Comparison of ENCODE assay signal across 17 cellular contexts in genomic region chr2:128422571-128422970, GRCh38.
DNase-seq lines count a peak whose midpoint lies in the region; ATAC-seq, FAIRE-seq and TF ChIP-seq lines count a peak whose summit lies in the region.
"Had no signal": no experiment of that assay in that cellular context is flagged by ENCODE, and none has a peak within 500 bp of the region (broad histone marks: within the 10 kb centered on the region; RNA-seq: fewer than 3 reads in every experiment).

No MANE protein-coding gene starts in this region.

- no peak for ATAC-seq in lung (ENCODE audit: insufficient read depth, low FRiP score)
- ATAC-seq: K562; left cardiac atrium; Panc1; stimulated activated naive CD8-positive, alpha-beta T cell treated with anti-CD3 and anti-CD28 coated beads, Interleukin-15, amount 100 ng/mL, for 72 hours had no signal

- H3K4me3 Mint-ChIP-seq in chondrocyte (ENCODE audit: unreplicated experiment), result peak overlapping the region; percentile 10
- no peak overlapping the region for H3K4me3 Mint-ChIP-seq in Calu3 (ENCODE audit: low read depth, unreplicated experiment)
- H3K4me3 Mint-ChIP-seq in mesothelial cell of epicardium, result no peak overlapping the region
- H3K4me3 Mint-ChIP-seq: stimulated activated naive CD8-positive, alpha-beta T cell treated with anti-CD3 and anti-CD28 coated beads, Interleukin-15, amount 100 ng/mL, for 72 hours had no signal

- H3K9me3 ChIP-seq in lung (ENCODE audit: control insufficient read depth in 2 of 2, insufficient read depth in 1 of 2, low read length in 1 of 2), result peaks cover 0 to 8% of the 10 kb centered on the region in 2 donors
- H3K9me3 ChIP-seq: esophagus squamous epithelium had no signal

- intact Hi-C loops in Calu3 (cut with micrococcal nuclease; ENCODE audit: unreplicated experiment), result no loop called here

- H3K9me3 Mint-ChIP-seq in chondrocyte (ENCODE audit: low read depth) (peaks cover 7% of the 10 kb centered on the region), Calu3 (ENCODE audit: low read depth, unreplicated experiment) (no peaks in the 10 kb centered on the region), mesothelial cell of epicardium (peaks cover 16% of the 10 kb centered on the region)
- H3K9me3 Mint-ChIP-seq: stimulated activated naive CD8-positive, alpha-beta T cell treated with anti-CD3 and anti-CD28 coated beads, Interleukin-15, amount 100 ng/mL, for 72 hours had no signal

- DNase-seq in AG08395 (ENCODE audit: low spot score) (peak; percentile 93), HTR-8/SVneo (ENCODE audit: insufficient read length, low spot score) (peak; percentile 28), chondrocyte (ENCODE audit: low spot score) (peak; percentile 27), lung (ENCODE audit: low spot score) (peak; percentile 28), NCI-H1105 treated with DMSO at 0.1 percent for 48 hours (lab: John Stamatoyannopoulos, UW) (no peak), Calu3 (no peak), mesothelial cell of epicardium (ENCODE audit: low spot score in 2 of 2, unreplicated experiment in 2 of 2) (no peak)
- DNase-seq in effector CD8-positive, alpha-beta T cell (lab: John Stamatoyannopoulos, UW), result no peak
- DNase-seq: anterior cingulate cortex; esophagus squamous epithelium; left cardiac atrium; nucleus accumbens; stimulated activated CD4-positive, alpha-beta T cell treated with anti-CD3 and anti-CD28 coated beads, Interleukin-4, amount 100 ng/mL, for 24 hours; stimulated activated naive CD8-positive, alpha-beta T cell treated with anti-CD3 and anti-CD28 coated beads, Interleukin-15, amount 100 ng/mL, for 72 hours had no signal

- WGBS in lung, 2 donors, result 78 to 92% methylated on average over 5 of the region's 5 CpGs

- no peak for FAIRE-seq in HTR-8/SVneo (lab: Jason Lieb, UNC)
- FAIRE-seq: K562 had no signal

- peaks cover 2% of the 10 kb centered on the region for H3K36me3 Mint-ChIP-seq in chondrocyte (ENCODE audit: low read depth)
- no peaks in the 10 kb centered on the region for H3K36me3 Mint-ChIP-seq in Calu3 (ENCODE audit: insufficient read depth, unreplicated experiment)
- peaks cover 8% of the 10 kb centered on the region for H3K36me3 Mint-ChIP-seq in mesothelial cell of epicardium

- CTCF ChIA-PET in Calu3 (lab: Charles Lee), result no interaction called here

- TF ChIP-seq CTCF in chondrocyte (IDR thresholded peaks at IDR 0.05), result no peak
- no peak for TF ChIP-seq CTCF in lung (IDR thresholded peaks at IDR 0.05; ENCODE audit: control extremely low read depth, extremely low read depth)
- no peak for TF ChIP-seq CTCF in Calu3 (IDR thresholded peaks at IDR 0.05; ENCODE audit: unreplicated experiment)
- no peak for TF ChIP-seq CTCF in mesothelial cell of epicardium (IDR thresholded peaks at IDR 0.05; ENCODE audit: unreplicated experiment)

- BruUV-seq in Calu3 (replicated peaks; lab: Mats Ljungman, UMichigan), result no TSS peak

- no peaks in the 10 kb centered on the region for H3K27me3 Mint-ChIP-seq in chondrocyte (ENCODE audit: low read depth)
- peaks cover 13% of the 10 kb centered on the region for H3K27me3 Mint-ChIP-seq in Calu3 (ENCODE audit: unreplicated experiment)
- H3K27me3 Mint-ChIP-seq in mesothelial cell of epicardium (ENCODE audit: low read depth), result no peaks in the 10 kb centered on the region

- H3K27me3 ChIP-seq in lung (ENCODE audit: control insufficient read depth, insufficient read depth), result no peaks in the 10 kb centered on the region
- H3K27me3 ChIP-seq: BLaER1 treated with 17β-estradiol and CSF1 and Interleukin-3, amounts not matched to agents 10 nM and 100 nM; esophagus squamous epithelium had no signal

- peak overlapping the region in 1 of 2 donors; percentile 41 for H3K27ac ChIP-seq in lung (ENCODE audit: low read depth in 1 of 2, low read length in 1 of 2)
- H3K27ac ChIP-seq: BLaER1 treated with 17β-estradiol and CSF1 and Interleukin-3, amounts not matched to agents 10 nM and 100 nM had no signal

- H3K4me3 ChIP-seq in lung, result no peak overlapping the region
- H3K4me3 ChIP-seq: BLaER1 treated with 17β-estradiol and CSF1 and Interleukin-3, amounts not matched to agents 10 nM and 100 nM; esophagus squamous epithelium; K562 had no signal

- H3K4me1 Mint-ChIP-seq in chondrocyte (ENCODE audit: low read depth), result peaks cover 38% of the 10 kb centered on the region
- H3K4me1 Mint-ChIP-seq in Calu3 (ENCODE audit: low read depth, unreplicated experiment), result peaks cover 6% of the 10 kb centered on the region
- H3K4me1 Mint-ChIP-seq in mesothelial cell of epicardium, result peaks cover 2% of the 10 kb centered on the region
- H3K4me1 Mint-ChIP-seq: stimulated activated naive CD8-positive, alpha-beta T cell treated with anti-CD3 and anti-CD28 coated beads, Interleukin-15, amount 100 ng/mL, for 72 hours had no signal

- no peaks in the 10 kb centered on the region for H3K36me3 ChIP-seq in lung (ENCODE audit: control insufficient read depth in 2 of 2, insufficient read depth in 2 of 2, low read length in 2 of 2)
- H3K36me3 ChIP-seq: esophagus squamous epithelium had no signal

- H3K27ac Mint-ChIP-seq in chondrocyte (ENCODE audit: unreplicated experiment), result peak overlapping the region; percentile 93
- no peak overlapping the region for H3K27ac Mint-ChIP-seq in Calu3 (ENCODE audit: unreplicated experiment)
- no peak overlapping the region for H3K27ac Mint-ChIP-seq in mesothelial cell of epicardium
- H3K27ac Mint-ChIP-seq: stimulated activated naive CD8-positive, alpha-beta T cell treated with anti-CD3 and anti-CD28 coated beads, Interleukin-15, amount 100 ng/mL, for 72 hours had no signal

- H3K4me1 ChIP-seq in lung (ENCODE audit: control insufficient read depth in 2 of 2, insufficient read depth in 2 of 2, low read length in 2 of 2), result peaks cover 0 to 3% of the 10 kb centered on the region in 2 donors

Comparison
In these comparisons a context has a peak if more than half of its experiments do, and no peak if none do; other contexts are left out.
1. DNase-seq: peak in AG08395 (single experiment), HTR-8/SVneo (single experiment), chondrocyte (single experiment) and lung (single experiment); none in effector CD8-positive, alpha-beta T cell (single experiment), NCI-H1105 treated with DMSO at 0.1 percent for 48 hours (single experiment), Calu3 (single experiment) and mesothelial cell of epicardium (0 of 2).